In genomic region chrX:41720125-41720780, GRCh38 we compare ENCODE assay signal across 10 cellular contexts. TPM values are rescaled to one million over a fixed set of nuclear protein-coding genes. Genes with fewer than 3 reads are reported as not detected.
DNase-seq lines count a peak whose midpoint lies in the region; ATAC-seq lines count a peak whose summit lies in the region.
"Had no signal": no experiment of that assay in that cellular context is flagged by ENCODE, and none has a peak within 500 bp of the region (broad histone marks: within the 10 kb centered on the region; RNA-seq: fewer than 3 reads in every experiment).

No MANE protein-coding gene starts in this region.

- H3K27ac Mint-ChIP-seq in activated T-cell treated with anti-CD3 and anti-CD28 coated beads, Interleukin-2, amount 50 U/mL, for 72 hours: no peak overlapping the region

- no peak overlapping the region for H3K4me3 Mint-ChIP-seq in activated T-cell treated with anti-CD3 and anti-CD28 coated beads, Interleukin-2, amount 50 U/mL, for 72 hours

- peaks cover 45% of the 10 kb centered on the region for H3K4me1 Mint-ChIP-seq in activated T-cell treated with anti-CD3 and anti-CD28 coated beads, Interleukin-2, amount 50 U/mL, for 72 hours (ENCODE audit: low read depth)

- peak; percentile 90 for ATAC-seq in HG03342 (IDR thresholded peaks at IDR 0.05; ENCODE audit: unreplicated experiment)
- peak; percentile 80 to 88 for ATAC-seq in activated T-cell treated with anti-CD3 and anti-CD28 coated beads, Interleukin-2, amount 50 U/mL, for 72 hours (replicated peaks in 1 of 2)
- no peak for ATAC-seq in left lobe of liver

- peak; percentile 51 for DNase-seq in NK-92 treated with Interleukin-12 subunit alpha and Interleukin-12 subunit beta, amount 100 ng/mL, for 24 hours (lab: John Stamatoyannopoulos, UW)
- no peak for DNase-seq in NK-92 (lab: John Stamatoyannopoulos, UW; ENCODE audit: unreplicated experiment)
- peak; percentile 57 to 69 for DNase-seq in activated T-cell treated with anti-CD3 and anti-CD28 coated beads, Interleukin-2, amount 50 U/mL, for 72 hours
- DNase-seq in stimulated activated CD8-positive, alpha-beta memory T cell treated with anti-CD3 and anti-CD28 coated beads, Interleukin-12 subunit alpha, Interleukin-12 subunit beta, amount 100 ng/mL, for 1 hour (ENCODE audit: low read depth): peak; percentile 26
- no peak for DNase-seq in left lobe of liver (ENCODE audit: low spot score)
- no peak for DNase-seq in NCI-H345 (lab: John Stamatoyannopoulos, UW)
- no peak for DNase-seq in NCI-H69 (lab: John Stamatoyannopoulos, UW)

- peaks cover 4 to 9% of the 10 kb centered on the region in 2 donors for H3K9me3 Mint-ChIP-seq in activated T-cell treated with anti-CD3 and anti-CD28 coated beads, Interleukin-2, amount 50 U/mL, for 72 hours

- peaks cover 13 to 25% of the 10 kb centered on the region in 2 donors for H3K36me3 Mint-ChIP-seq in activated T-cell treated with anti-CD3 and anti-CD28 coated beads, Interleukin-2, amount 50 U/mL, for 72 hours (ENCODE audit: insufficient read depth in 2 of 2)

- peaks cover 17% of the 10 kb centered on the region for H3K27me3 Mint-ChIP-seq in activated T-cell treated with anti-CD3 and anti-CD28 coated beads, Interleukin-2, amount 50 U/mL, for 72 hours (ENCODE audit: low read depth)

RNA-seq across cellular contexts. Expression of gene GPR82, which starts 3.7 kb away (rescaled TPM):
- under 1 TPM in 1 of 2 donors, not detected in 1; 0.19 TPM for total RNA-seq in activated T-cell treated with anti-CD3 and anti-CD28 coated beads, Interleukin-2, amount 50 U/mL, for 72 hours
- 0.28 TPM for total RNA-seq in left lobe of liver
- total RNA-seq: kidney epithelial cell, SK-MEL-5 had no signal

RNA-seq across cellular contexts. Expression of gene GPR34, which starts 31.5 kb away (rescaled TPM):
- total RNA-seq in activated T-cell treated with anti-CD3 and anti-CD28 coated beads, Interleukin-2, amount 50 U/mL, for 72 hours: under 1 TPM; 0.51 to 0.58 TPM
- 1.2 TPM for total RNA-seq in left lobe of liver
- total RNA-seq: kidney epithelial cell, SK-MEL-5 had no signal

Comparison
In these comparisons a context has a peak if more than half of its experiments do, and no peak if none do; other contexts are left out.
1. DNase-seq: peak in NK-92 treated with Interleukin-12 subunit alpha and Interleukin-12 subunit beta, amount 100 ng/mL, for 24 hours (single experiment), activated T-cell treated with anti-CD3 and anti-CD28 coated beads, Interleukin-2, amount 50 U/mL, for 72 hours (2 of 2) and stimulated activated CD8-positive, alpha-beta memory T cell treated with anti-CD3 and anti-CD28 coated beads, Interleukin-12 subunit alpha, Interleukin-12 subunit beta, amount 100 ng/mL, for 1 hour (single experiment); none in NK-92 (single experiment), left lobe of liver (single experiment), NCI-H345 (single experiment) and NCI-H69 (single experiment).